Comparison of ENCODE assay signal across 9 cellular contexts in genomic region chr2:237732790-237733349, GRCh38.
DNase-seq lines count a peak whose midpoint lies in the region; TF ChIP-seq lines count a peak whose summit lies in the region.
"Had no signal": no experiment of that assay in that cellular context is flagged by ENCODE, and none has a peak within 500 bp of the region (broad histone marks: within the 10 kb centered on the region; RNA-seq: fewer than 3 reads in every experiment).

No MANE protein-coding gene starts in this region.

- H3K27me3 ChIP-seq in duodenal mucosa (ENCODE audit: control insufficient read depth in 1 of 2, insufficient read depth in 2 of 2, low read length in 2 of 2) (no peaks in the 10 kb centered on the region), vagina (no peaks in the 10 kb centered on the region)
- no peaks in the 10 kb centered on the region for H3K27me3 ChIP-seq in effector memory CD4-positive, alpha-beta T cell (replicated peaks; ENCODE audit: control insufficient read depth, insufficient read depth, low read length, poor library complexity, severe bottlenecking)

- H3K4me1 ChIP-seq in duodenal mucosa (ENCODE audit: control insufficient read depth in 1 of 2, insufficient read depth in 2 of 2, low read length in 2 of 2): peaks cover 28 to 33% of the 10 kb centered on the region in 2 donors
- H3K4me1 ChIP-seq in vagina: peaks cover 86% of the 10 kb centered on the region
- peaks cover 36% of the 10 kb centered on the region for H3K4me1 ChIP-seq in effector memory CD4-positive, alpha-beta T cell (ENCODE audit: control insufficient read depth, insufficient read depth, low read length, poor library complexity, severe bottlenecking)

- intact Hi-C loops in vagina (cut with DNase I): no loop called here

- peak overlapping the region; percentile 60 for H3K27ac ChIP-seq in duodenal mucosa (ENCODE audit: low read depth, low read length)
- H3K27ac ChIP-seq in vagina: peak overlapping the region; percentile 73
- H3K27ac ChIP-seq in effector memory CD4-positive, alpha-beta T cell (ENCODE audit: insufficient read depth, low read length, poor library complexity, severe bottlenecking): no peak overlapping the region

- DNase-seq in stimulated activated CD4-positive, alpha-beta T cell treated with anti-CD3 and anti-CD28 coated beads, Interleukin-1b, Interleukin-23, amount 100 ng/mL, for 48 hours: peak; percentile 20
- DNase-seq in stimulated activated CD4-positive, alpha-beta T cell treated with anti-CD3 and anti-CD28 coated beads, Interleukin-4, amount 100 ng/mL, for 24 hours: no peak
- peak; percentile 45 for DNase-seq in myocyte (ENCODE audit: low read depth)
- peak in 1 of 2 donors; percentile 89 for DNase-seq in vagina (ENCODE audit: extremely low spot score in 2 of 2)
- DNase-seq in COLO829 (ENCODE audit: low spot score): no peak
- no peak for DNase-seq in effector memory CD4-positive, alpha-beta T cell
- DNase-seq in cerebellum (ENCODE audit: low spot score): no peak
- DNase-seq: DMS153 had no signal

- H3K4me3 ChIP-seq in duodenal mucosa (ENCODE audit: low read depth in 1 of 2, low read length in 2 of 2) (no peak overlapping the region), vagina (no peak overlapping the region)
- H3K4me3 ChIP-seq in effector memory CD4-positive, alpha-beta T cell (ENCODE audit: insufficient read depth, low read depth, low read length, poor library complexity, severe bottlenecking): no peak overlapping the region

- H3K36me3 ChIP-seq in duodenal mucosa (ENCODE audit: control insufficient read depth in 1 of 2, insufficient read depth in 2 of 2, low read length in 2 of 2) (peaks cover 6 to 23% of the 10 kb centered on the region in 2 donors), vagina (no peaks in the 10 kb centered on the region)
- H3K36me3 ChIP-seq in effector memory CD4-positive, alpha-beta T cell (ENCODE audit: control insufficient read depth, insufficient read depth, low read length): peaks cover 30% of the 10 kb centered on the region

- H3K9ac ChIP-seq in duodenal mucosa (ENCODE audit: low read depth in 1 of 2, low read length in 2 of 2): no peak overlapping the region

- H3K9me3 ChIP-seq in duodenal mucosa (ENCODE audit: control insufficient read depth in 1 of 2, low read length in 2 of 2) (no peaks in the 10 kb centered on the region), vagina (no peaks in the 10 kb centered on the region)
- H3K9me3 ChIP-seq in effector memory CD4-positive, alpha-beta T cell (ENCODE audit: control insufficient read depth, low read length): no peaks in the 10 kb centered on the region

- TF ChIP-seq CTCF in vagina (IDR thresholded peaks at IDR 0.05): no peak

- no peak for TF ChIP-seq POLR2A in vagina (IDR thresholded peaks at IDR 0.05)

Comparison
In these comparisons a context has a peak if more than half of its experiments do, and no peak if none do; other contexts are left out.
1. DNase-seq: peak in stimulated activated CD4-positive, alpha-beta T cell treated with anti-CD3 and anti-CD28 coated beads, Interleukin-1b, Interleukin-23, amount 100 ng/mL, for 48 hours (single experiment) and myocyte (single experiment); none in stimulated activated CD4-positive, alpha-beta T cell treated with anti-CD3 and anti-CD28 coated beads, Interleukin-4, amount 100 ng/mL, for 24 hours (single experiment), COLO829 (single experiment), effector memory CD4-positive, alpha-beta T cell (0 of 3) and cerebellum (single experiment).